In the genomic region with DNA sequence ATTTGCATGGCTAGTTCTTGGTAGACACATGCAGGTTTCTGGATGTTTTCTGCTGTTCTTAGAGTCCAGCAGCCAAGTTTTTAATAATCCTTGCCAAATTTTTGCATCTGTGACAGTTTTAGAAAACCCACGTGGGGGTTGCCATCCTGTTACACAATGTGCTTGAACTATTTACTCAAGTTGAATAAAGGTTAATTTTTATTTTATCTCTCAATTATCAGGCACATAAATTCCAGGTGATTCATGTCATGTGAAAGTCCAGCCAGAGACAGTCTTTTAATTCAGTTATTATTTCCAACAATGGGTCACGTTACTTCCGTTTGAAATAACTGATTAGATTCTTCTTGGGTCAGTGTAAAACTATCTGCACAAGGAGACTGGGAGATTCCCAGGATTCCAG, we compare ENCODE assay signal across 20 cellular contexts. TPM values are rescaled to one million over a fixed set of nuclear protein-coding genes. Genes with fewer than 3 reads are reported as not detected.
DNase-seq lines count a peak whose midpoint lies in the region; ATAC-seq and TF ChIP-seq lines count a peak whose summit lies in the region.
"Had no signal": no experiment of that assay in that cellular context is flagged by ENCODE, and none has a peak within 500 bp of the region (broad histone marks: within the 10 kb centered on the region; RNA-seq: fewer than 3 reads in every experiment).

No MANE protein-coding gene starts in this region.

- CTCF ChIA-PET in GM10248 (lab: Yijun Ruan, JAX): interaction anchor here (1.2 kb wide), 1 partner anchor 12 kb away, joined by 3 read pairs; no protein-coding TSS in a partner anchor

- DNase-seq in NCI-H226 (peak; percentile 94), dermis blood vessel endothelial cell (peak; percentile 34), left lobe of liver (ENCODE audit: low spot score) (no peak), GM10248 (ENCODE audit: extremely low spot score) (no peak), C1 segment of cervical spinal cord (lab: John Stamatoyannopoulos, UW) (no peak)
- DNase-seq: Caco-2, EL, HCEC 1CT, MV-4-11, NCI-H1436, NCI-H2029, NCI-H2171, NCI-H748 treated with DMSO at 0.1 percent for 48 hours had no signal

- TF ChIP-seq CTCF in 22Rv1 (IDR thresholded peaks at IDR 0.05): no peak
- no peak for TF ChIP-seq CTCF in GM10248 (IDR thresholded peaks at IDR 0.05; ENCODE audit: control extremely low read depth, extremely low read depth, low read depth, missing control alignments)

- peak overlapping the region; percentile 43 for H3K27ac ChIP-seq in 22Rv1
- H3K27ac ChIP-seq: HL-60, RWPE1 had no signal

- ATAC-seq in left lobe of liver (peak; percentile 52), GM21367 (IDR thresholded peaks at IDR 0.05; ENCODE audit: unreplicated experiment) (no peak), GM18861 (IDR thresholded peaks at IDR 0.05; ENCODE audit: unreplicated experiment) (no peak)
- ATAC-seq: K562 had no signal

- POLR2A ChIA-PET in GM10248 (lab: Yijun Ruan, JAX): no interaction called here

RNA-seq across cellular contexts. Expression of a gene that starts 15.7 kb away (rescaled TPM):
- total RNA-seq in dermis blood vessel endothelial cell (under 0.01 and 0.09 TPM in 2 replicates), left lobe of liver (0.08 TPM)
- total RNA-seq: K562, NCI-H460 had no signal

Comparison
In these comparisons a context has a peak if more than half of its experiments do, and no peak if none do; other contexts are left out.
1. DNase-seq: peak in NCI-H226 (single experiment) and dermis blood vessel endothelial cell (single experiment); none in left lobe of liver (single experiment), GM10248 (single experiment) and C1 segment of cervical spinal cord (0 of 14).